Comparison of ENCODE assay signal across 8 cellular contexts in the genomic region with DNA sequence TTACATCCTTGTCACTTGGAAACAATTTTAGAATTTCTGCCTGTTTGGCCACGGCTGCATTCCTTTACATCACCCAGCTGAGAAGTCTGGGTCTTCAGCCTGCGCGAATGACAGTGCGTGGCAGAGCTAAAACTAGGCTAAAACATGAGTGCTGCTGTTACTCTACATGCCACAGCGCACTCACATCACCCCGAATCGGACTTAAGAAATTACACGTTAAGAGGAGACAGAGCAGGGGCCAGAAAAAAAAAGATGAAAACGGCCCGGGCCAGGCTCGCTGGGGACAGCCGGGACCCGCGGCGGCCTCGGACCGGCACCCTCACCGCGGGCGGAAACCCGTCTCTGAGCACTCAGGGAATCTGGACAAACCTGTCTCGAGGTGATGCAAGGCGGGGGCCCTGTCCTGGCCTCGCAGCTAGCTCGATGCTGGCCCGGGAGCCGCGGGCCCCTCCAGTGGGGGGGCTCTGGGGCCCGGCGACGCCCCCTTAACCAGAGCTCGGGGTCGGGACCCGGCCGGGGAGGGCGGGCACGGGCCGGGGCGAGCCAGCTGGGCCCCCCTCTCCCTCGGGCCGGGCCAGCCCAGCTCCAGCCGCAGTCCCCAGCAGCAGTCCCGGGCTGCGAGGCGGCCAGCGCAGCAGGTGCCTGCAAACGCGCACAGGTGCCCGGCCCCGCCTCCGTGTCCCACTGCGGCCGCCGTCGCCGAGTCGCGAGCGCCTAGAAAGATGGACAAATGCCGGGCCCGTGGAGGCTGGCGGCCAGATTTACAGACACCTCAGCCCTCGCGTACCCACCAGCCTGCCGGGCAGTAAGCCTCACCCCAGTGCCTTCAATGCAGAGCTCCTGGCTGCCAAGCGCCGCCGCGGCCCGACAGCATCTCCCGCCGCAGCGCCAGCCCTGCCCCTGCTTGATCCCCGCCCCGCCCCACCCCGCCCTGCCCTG. TPM values are rescaled to one million over a fixed set of nuclear protein-coding genes. Genes with fewer than 3 reads are reported as not detected.
DNase-seq lines count a peak whose midpoint lies in the region; ATAC-seq lines count a peak whose summit lies in the region.

A gene (minus strand): TSS at position 879 of the 939 bp plus-strand sequence. CDS start 2,950 bp downstream, outside the sequence.

- peak within 1 kb of the TSS; percentile 95 for H3K4me3 Mint-ChIP-seq in T-helper 2 cell treated with Interferon-gamma antibody and Interleukin-4, amounts not matched to agents 5 μg/mL and 100 μg/mL, for 36 hours

- H3K27me3 Mint-ChIP-seq in T-helper 2 cell treated with Interferon-gamma antibody and Interleukin-4, amounts not matched to agents 5 μg/mL and 100 μg/mL, for 36 hours (ENCODE audit: low read depth): no peaks in the 10 kb centered on the region

- peaks cover 44% of the 10 kb centered on the region for H3K4me1 Mint-ChIP-seq in T-helper 2 cell treated with Interferon-gamma antibody and Interleukin-4, amounts not matched to agents 5 μg/mL and 100 μg/mL, for 36 hours (ENCODE audit: low read depth)

- H3K27ac Mint-ChIP-seq in T-helper 2 cell treated with Interferon-gamma antibody and Interleukin-4, amounts not matched to agents 5 μg/mL and 100 μg/mL, for 36 hours: peak within 1 kb of the TSS; percentile 88

- peaks cover 27% of the 10 kb centered on the region for H3K36me3 Mint-ChIP-seq in T-helper 2 cell treated with Interferon-gamma antibody and Interleukin-4, amounts not matched to agents 5 μg/mL and 100 μg/mL, for 36 hours (ENCODE audit: low read depth)

- no peaks in the 10 kb centered on the region for H3K9me3 Mint-ChIP-seq in T-helper 2 cell treated with Interferon-gamma antibody and Interleukin-4, amounts not matched to agents 5 μg/mL and 100 μg/mL, for 36 hours

- H3K27ac ChIP-seq in cingulate gyrus (ENCODE audit: low read depth, low read length): peak within 1 kb of the TSS; percentile 96

- in situ Hi-C loops in Caki2 (cut with HindIII; ENCODE audit: low pct_unique_long_range_greater_than_20kb, low sequenced_read_pairs): no loop called here

- ATAC-seq in GM21360 (IDR thresholded peaks at IDR 0.05; ENCODE audit: unreplicated experiment) (peak; percentile 19), HG03565 (IDR thresholded peaks at IDR 0.05; ENCODE audit: unreplicated experiment) (peak; percentile 8)

- peak; percentile 60 for DNase-seq in Caki2 (ENCODE audit: low read depth)
- no peak for DNase-seq in T-helper 2 cell treated with Interferon-gamma antibody and Interleukin-4, amounts not matched to agents 5 μg/mL and 100 μg/mL, for 36 hours (ENCODE audit: low spot score)
- peak; percentile 57 for DNase-seq in kidney tubule cell (ENCODE audit: low spot score)
- peak in 2 of 3 donors; percentile 46 to 57 for DNase-seq in stimulated activated CD4-positive, alpha-beta T cell treated with anti-CD3 and anti-CD28 coated beads, Interleukin-12 subunit alpha, Interleukin-12 subunit beta, amount 100 ng/mL, for 48 hours (ENCODE audit: low read depth in 2 of 3, low spot score in 1 of 3)
- no peak for DNase-seq in kidney glomerular epithelial cell (lab: John Stamatoyannopoulos, UW)

RNA-seq across cellular contexts. Expression of the gene that starts here (rescaled TPM):
- total RNA-seq in Caki2 (2014; rRNA removed; shearing (Covaris generic); ENCODE audit: low replicate concordance): 6.1 and 10.0 TPM in 2 replicates

Comparison
In these comparisons a context has a peak if more than half of its experiments do, and no peak if none do; other contexts are left out.
1. DNase-seq: peak in Caki2 (single experiment), kidney tubule cell (single experiment) and stimulated activated CD4-positive, alpha-beta T cell treated with anti-CD3 and anti-CD28 coated beads, Interleukin-12 subunit alpha, Interleukin-12 subunit beta, amount 100 ng/mL, for 48 hours (2 of 3); none in T-helper 2 cell treated with Interferon-gamma antibody and Interleukin-4, amounts not matched to agents 5 μg/mL and 100 μg/mL, for 36 hours (single experiment) and kidney glomerular epithelial cell (single experiment).